27 cellular contexts compared by ENCODE assay signal in genomic region chr11:40384991-40385390, GRCh38.
DNase-seq lines count a peak whose midpoint lies in the region; ATAC-seq and TF ChIP-seq lines count a peak whose summit lies in the region.
"Had no signal": no experiment of that assay in that cellular context is flagged by ENCODE, and none has a peak within 500 bp of the region (broad histone marks: within the 10 kb centered on the region; RNA-seq: fewer than 3 reads in every experiment).

No MANE protein-coding gene starts in this region.

- H2BK15ac ChIP-seq in mesenchymal stem cell (ENCODE audit: low read depth, poor library complexity, severe bottlenecking), result no peak overlapping the region

- no peak overlapping the region for H3K4me2 ChIP-seq in mesenchymal stem cell (ENCODE audit: low read length, poor library complexity, severe bottlenecking)

- H3K36me3 Mint-ChIP-seq in activated naive CD8-positive, alpha-beta T cell treated with anti-CD3 and anti-CD28 coated beads for 36 hours, result no peaks in the 10 kb centered on the region
- H3K36me3 Mint-ChIP-seq: CD4-positive, CD25-positive, alpha-beta regulatory T cell; naive thymus-derived CD8-positive, alpha-beta T cell had no signal

- no peaks in the 10 kb centered on the region for H3K4me1 ChIP-seq in mesenchymal stem cell (ENCODE audit: control insufficient read depth, insufficient read depth, low read depth, low read length)
- H3K4me1 ChIP-seq: right atrium auricular region, stomach had no signal

- no peaks in the 10 kb centered on the region for H3K27me3 Mint-ChIP-seq in activated naive CD8-positive, alpha-beta T cell treated with anti-CD3 and anti-CD28 coated beads for 36 hours
- H3K27me3 Mint-ChIP-seq: activated CD4-positive, alpha-beta T cell treated with anti-CD3 and anti-CD28 coated beads for 36 hours; CD4-positive, CD25-positive, alpha-beta regulatory T cell; naive thymus-derived CD8-positive, alpha-beta T cell had no signal

- no peaks in the 10 kb centered on the region for H3K4me1 Mint-ChIP-seq in activated naive CD8-positive, alpha-beta T cell treated with anti-CD3 and anti-CD28 coated beads for 36 hours
- H3K4me1 Mint-ChIP-seq: activated CD4-positive, alpha-beta T cell treated with anti-CD3 and anti-CD28 coated beads for 36 hours; CD4-positive, CD25-positive, alpha-beta regulatory T cell; naive thymus-derived CD8-positive, alpha-beta T cell had no signal

- no peak overlapping the region for H3K23ac ChIP-seq in mesenchymal stem cell (ENCODE audit: low read length in 2 of 2)

- no peak overlapping the region for H2BK5ac ChIP-seq in mesenchymal stem cell (ENCODE audit: low read depth, low read length, poor library complexity, severe bottlenecking)

- no peak for TF ChIP-seq CTCF in AG10803 (conservative IDR thresholded peaks at IDR 0.05; ENCODE audit: low read length)
- TF ChIP-seq CTCF in choroid plexus epithelial cell (conservative IDR thresholded peaks at IDR 0.05; ENCODE audit: low read depth, low read length), result no peak

- ATAC-seq in HG02870 (IDR thresholded peaks at IDR 0.05; ENCODE audit: unreplicated experiment) (no peak), GM21390 (IDR thresholded peaks at IDR 0.05; ENCODE audit: unreplicated experiment) (no peak)
- ATAC-seq: activated CD4-positive, alpha-beta T cell treated with anti-CD3 and anti-CD28 coated beads for 36 hours; activated T-cell treated with anti-CD3 and anti-CD28 coated beads, Interleukin-2, amount 50 U/mL, for 72 hours; HCT116; left lobe of liver; naive thymus-derived CD8-positive, alpha-beta T cell had no signal

- no peak overlapping the region for H3K4me3 Mint-ChIP-seq in activated naive CD8-positive, alpha-beta T cell treated with anti-CD3 and anti-CD28 coated beads for 36 hours
- H3K4me3 Mint-ChIP-seq: activated CD4-positive, alpha-beta T cell treated with anti-CD3 and anti-CD28 coated beads for 36 hours; activated naive CD4-positive, alpha-beta T cell treated with anti-CD3 and anti-CD28 coated beads for 36 hours; activated T-cell treated with anti-CD3 and anti-CD28 coated beads, Interleukin-2, amount 50 U/mL, for 72 hours; CD4-positive, CD25-positive, alpha-beta regulatory T cell; naive thymus-derived CD8-positive, alpha-beta T cell had no signal

- H2AFZ ChIP-seq in mesenchymal stem cell (ENCODE audit: low read depth, low read length), result no peak overlapping the region

- no peak overlapping the region for H2AK5ac ChIP-seq in mesenchymal stem cell (ENCODE audit: low read length, severe bottlenecking)

- H4K8ac ChIP-seq in mesenchymal stem cell (ENCODE audit: low read length), result no peak overlapping the region

- peak overlapping the region; percentile 15 for H3K9ac ChIP-seq in mesenchymal stem cell (ENCODE audit: low read length)

- no peak overlapping the region for H3K18ac ChIP-seq in mesenchymal stem cell (ENCODE audit: low read depth in 1 of 2, low read length in 2 of 2)

- no peak overlapping the region for H3K27ac Mint-ChIP-seq in activated naive CD8-positive, alpha-beta T cell treated with anti-CD3 and anti-CD28 coated beads for 36 hours
- H3K27ac Mint-ChIP-seq: activated CD4-positive, alpha-beta T cell treated with anti-CD3 and anti-CD28 coated beads for 36 hours; activated naive CD4-positive, alpha-beta T cell treated with anti-CD3 and anti-CD28 coated beads for 36 hours; activated T-cell treated with anti-CD3 and anti-CD28 coated beads, Interleukin-2, amount 50 U/mL, for 72 hours; CD4-positive, CD25-positive, alpha-beta regulatory T cell; naive thymus-derived CD8-positive, alpha-beta T cell had no signal

- H3K14ac ChIP-seq in mesenchymal stem cell (ENCODE audit: low read length in 2 of 2), result no peak overlapping the region

- no peaks in the 10 kb centered on the region for H3K9me3 ChIP-seq in mesenchymal stem cell (ENCODE audit: control insufficient read depth, low read length)
- H3K9me3 ChIP-seq: ovary, right atrium auricular region, stomach had no signal

- no peak overlapping the region for H2BK120ac ChIP-seq in mesenchymal stem cell (ENCODE audit: low read depth, low read length)

- no peaks in the 10 kb centered on the region for H3K79me1 ChIP-seq in mesenchymal stem cell (replicated peaks; ENCODE audit: low read length, poor library complexity, severe bottlenecking)

- no CpG with 5 or more reads among the region's 1 CpG for WGBS in mesenchymal stem cell

- no peak overlapping the region for H3K4ac ChIP-seq in mesenchymal stem cell (ENCODE audit: low read depth in 1 of 2, low read length in 2 of 2)

- no peaks in the 10 kb centered on the region for H3K36me3 ChIP-seq in mesenchymal stem cell (ENCODE audit: control insufficient read depth in 1 of 2, insufficient read depth in 2 of 2, low read depth in 1 of 2, low read length in 2 of 2)
- H3K36me3 ChIP-seq: ovary, right atrium auricular region, stomach had no signal

- no peak overlapping the region for H3K4me3 ChIP-seq in AG10803 (ENCODE audit: low read length)
- H3K4me3 ChIP-seq in choroid plexus epithelial cell (ENCODE audit: low read depth, low read length), result no peak overlapping the region
- H3K4me3 ChIP-seq in mesenchymal stem cell (ENCODE audit: insufficient read depth in 1 of 2, low read depth in 1 of 2, low read length in 2 of 2), result no peak overlapping the region
- H3K4me3 ChIP-seq: ovary, right atrium auricular region, stomach had no signal

- no peaks in the 10 kb centered on the region for H3K27me3 ChIP-seq in mesenchymal stem cell (ENCODE audit: control insufficient read depth in 1 of 2, insufficient read depth in 1 of 2, low read length in 2 of 2)
- H3K27me3 ChIP-seq: ovary, right atrium auricular region, stomach had no signal

- H2BK12ac ChIP-seq in mesenchymal stem cell (ENCODE audit: low read length in 2 of 2), result no peak overlapping the region

- H4K91ac ChIP-seq in mesenchymal stem cell (ENCODE audit: low read length), result no peak overlapping the region

- H3K9me3 Mint-ChIP-seq in activated naive CD8-positive, alpha-beta T cell treated with anti-CD3 and anti-CD28 coated beads for 36 hours, result peaks cover 3% of the 10 kb centered on the region
- H3K9me3 Mint-ChIP-seq: activated naive CD4-positive, alpha-beta T cell treated with anti-CD3 and anti-CD28 coated beads for 36 hours had no signal

- DNase-seq in AG10803 (ENCODE audit: low read depth), result peak; percentile 75
- DNase-seq in HS-5 (ENCODE audit: low read depth), result peak; percentile 26
- DNase-seq in choroid plexus epithelial cell (ENCODE audit: low read depth), result peak; percentile 8
- DNase-seq in mesenchymal stem cell, result peak; percentile 50
- DNase-seq in NCI-H524 (lab: John Stamatoyannopoulos, UW), result no peak
- no peak for DNase-seq in activated naive CD8-positive, alpha-beta T cell treated with anti-CD3 and anti-CD28 coated beads for 36 hours
- DNase-seq: activated CD4-positive, alpha-beta T cell treated with anti-CD3 and anti-CD28 coated beads for 36 hours; activated naive CD4-positive, alpha-beta T cell treated with anti-CD3 and anti-CD28 coated beads for 36 hours; activated T-cell treated with anti-CD3 and anti-CD28 coated beads, Interleukin-2, amount 50 U/mL, for 72 hours; aorta; CD4-positive, CD25-positive, alpha-beta regulatory T cell; cerebellar nuclear complex; effector CD4-positive, alpha-beta T cell; erythroblast; naive thymus-derived CD8-positive, alpha-beta T cell; NCI-H1048; NCI-H1930; NCI-H226; ovary; SHP77; stomach; trophoblast cell had no signal

- H3K27ac ChIP-seq in mesenchymal stem cell (ENCODE audit: low read length, poor library complexity, severe bottlenecking), result no peak overlapping the region
- H3K27ac ChIP-seq: ovary, right atrium auricular region, stomach had no signal

Comparison
In these comparisons a context has a peak if more than half of its experiments do, and no peak if none do; other contexts are left out.
1. DNase-seq: peak in AG10803 (single experiment), HS-5 (single experiment), choroid plexus epithelial cell (single experiment) and mesenchymal stem cell (single experiment); none in NCI-H524 (0 of 2) and activated naive CD8-positive, alpha-beta T cell treated with anti-CD3 and anti-CD28 coated beads for 36 hours (single experiment).